Comparison of ENCODE assay signal across 1 cellular context in genomic region chr13:40490086-40490723, GRCh38.
TF ChIP-seq lines count a peak whose summit lies in the region.

No MANE protein-coding gene starts in this region.

TF ChIP-seq in HEK293, 187 proteins besides CTCF, POLR2A, EP300 and RAD21 (continued from another document and continues in another):
- TF ChIP-seq, protein P1, sequence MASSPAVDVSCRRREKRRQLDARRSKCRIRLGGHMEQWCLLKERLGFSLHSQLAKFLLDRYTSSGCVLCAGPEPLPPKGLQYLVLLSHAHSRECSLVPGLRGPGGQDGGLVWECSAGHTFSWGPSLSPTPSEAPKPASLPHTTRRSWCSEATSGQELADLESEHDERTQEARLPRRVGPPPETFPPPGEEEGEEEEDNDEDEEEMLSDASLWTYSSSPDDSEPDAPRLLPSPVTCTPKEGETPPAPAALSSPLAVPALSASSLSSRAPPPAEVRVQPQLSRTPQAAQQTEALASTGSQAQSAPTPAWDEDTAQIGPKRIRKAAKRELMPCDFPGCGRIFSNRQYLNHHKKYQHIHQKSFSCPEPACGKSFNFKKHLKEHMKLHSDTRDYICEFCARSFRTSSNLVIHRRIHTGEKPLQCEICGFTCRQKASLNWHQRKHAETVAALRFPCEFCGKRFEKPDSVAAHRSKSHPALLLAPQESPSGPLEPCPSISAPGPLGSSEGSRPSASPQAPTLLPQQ (tag by site-specific recombination; IDR thresholded peaks at IDR 0.05), result no peak
- TF ChIP-seq ZNF585B (tag by site-specific recombination; IDR thresholded peaks at IDR 0.05) (no peak), ZNF639 (tag by site-specific recombination; IDR thresholded peaks at IDR 0.05) (no peak), MEIS1 (CRISPR knock-in tag; IDR thresholded peaks at IDR 0.05; ENCODE audit: borderline replicate concordance) (no peak), ZNF560 (tag by site-specific recombination; IDR thresholded peaks at IDR 0.05; ENCODE audit: borderline replicate concordance) (no peak), GLI4 (tag by site-specific recombination; IDR thresholded peaks at IDR 0.05) (no peak), PRDM1 (tag by site-specific recombination; IDR thresholded peaks at IDR 0.05) (no peak), ZBTB10 (tag by site-specific recombination; IDR thresholded peaks at IDR 0.05) (no peak), ZNF366 (tag by site-specific recombination; conservative IDR thresholded peaks at IDR 0.05) (peak; percentile 88), ZNF133 (tag by site-specific recombination; IDR thresholded peaks at IDR 0.05) (no peak), ZBTB49 (tag by site-specific recombination; IDR thresholded peaks at IDR 0.05; ENCODE audit: low read depth) (no peak), ZSCAN18 (tag by site-specific recombination; IDR thresholded peaks at IDR 0.05) (no peak), ZBTB48 (tag by site-specific recombination; IDR thresholded peaks at IDR 0.05) (no peak), KLF1 (tag by site-specific recombination; IDR thresholded peaks at IDR 0.05) (no peak), HOXD13 (CRISPR knock-in tag; IDR thresholded peaks at IDR 0.05; ENCODE audit: borderline replicate concordance) (no peak), SCRT1 (tag by site-specific recombination; IDR thresholded peaks at IDR 0.05; ENCODE audit: borderline replicate concordance) (peak; percentile 90), ZNF501 (tag by site-specific recombination; IDR thresholded peaks at IDR 0.05) (peak; percentile 70; the same call in 1 of the 2 replicates), ZNF776 (tag by site-specific recombination; IDR thresholded peaks at IDR 0.05; ENCODE audit: borderline replicate concordance) (no peak), ZNF623 (tag by site-specific recombination; IDR thresholded peaks at IDR 0.05) (no peak), ZFP69B (tag by site-specific recombination; IDR thresholded peaks at IDR 0.05) (no peak), ZNF23 (tag by site-specific recombination; IDR thresholded peaks at IDR 0.05; ENCODE audit: borderline replicate concordance) (no peak), ZNF202 (tag by site-specific recombination; IDR thresholded peaks at IDR 0.05; ENCODE audit: borderline replicate concordance) (no peak), ZNF624 (tag by site-specific recombination; IDR thresholded peaks at IDR 0.05) (no peak), ZNF239 (tag by site-specific recombination; IDR thresholded peaks at IDR 0.05) (no peak), ZNF558 (tag by site-specific recombination; IDR thresholded peaks at IDR 0.05) (0 out of 2 replicates have a peak, but pooled peaks have one; percentile 15), ZNF24 (tag by site-specific recombination; IDR thresholded peaks at IDR 0.05) (0 out of 2 replicates have a peak, but pooled peaks have one; percentile 37), ZNF311 (tag by site-specific recombination; IDR thresholded peaks at IDR 0.05; ENCODE audit: borderline replicate concordance) (no peak), ZBTB1 (tag by site-specific recombination; IDR thresholded peaks at IDR 0.05) (no peak), ZBTB7A (tag by site-specific recombination; IDR thresholded peaks at IDR 0.05; ENCODE audit: low read depth) (no peak), ZNF580 (tag by site-specific recombination; IDR thresholded peaks at IDR 0.05) (peak; percentile 43; the same call in 1 of the 2 replicates), ZNF16 (tag by site-specific recombination; IDR thresholded peaks at IDR 0.05; ENCODE audit: low read depth) (no peak), ZNF549 (tag by site-specific recombination; IDR thresholded peaks at IDR 0.05) (no peak), SP3 (tag by site-specific recombination; IDR thresholded peaks at IDR 0.05) (no peak), ZNF704 (tag by site-specific recombination; IDR thresholded peaks at IDR 0.05) (no peak), ZNF184 (tag by site-specific recombination; IDR thresholded peaks at IDR 0.05) (no peak), ZXDB (tag by site-specific recombination; IDR thresholded peaks at IDR 0.05) (no peak)
- TF ChIP-seq, protein P2, sequence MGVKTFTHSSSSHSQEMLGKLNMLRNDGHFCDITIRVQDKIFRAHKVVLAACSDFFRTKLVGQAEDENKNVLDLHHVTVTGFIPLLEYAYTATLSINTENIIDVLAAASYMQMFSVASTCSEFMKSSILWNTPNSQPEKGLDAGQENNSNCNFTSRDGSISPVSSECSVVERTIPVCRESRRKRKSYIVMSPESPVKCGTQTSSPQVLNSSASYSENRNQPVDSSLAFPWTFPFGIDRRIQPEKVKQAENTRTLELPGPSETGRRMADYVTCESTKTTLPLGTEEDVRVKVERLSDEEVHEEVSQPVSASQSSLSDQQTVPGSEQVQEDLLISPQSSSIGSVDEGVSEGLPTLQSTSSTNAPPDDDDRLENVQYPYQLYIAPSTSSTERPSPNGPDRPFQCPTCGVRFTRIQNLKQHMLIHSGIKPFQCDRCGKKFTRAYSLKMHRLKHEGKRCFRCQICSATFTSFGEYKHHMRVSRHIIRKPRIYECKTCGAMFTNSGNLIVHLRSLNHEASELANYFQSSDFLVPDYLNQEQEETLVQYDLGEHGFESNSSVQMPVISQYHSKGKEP (tag by site-specific recombination; IDR thresholded peaks at IDR 0.05), result peak; percentile 89
- TF ChIP-seq, protein P3, sequence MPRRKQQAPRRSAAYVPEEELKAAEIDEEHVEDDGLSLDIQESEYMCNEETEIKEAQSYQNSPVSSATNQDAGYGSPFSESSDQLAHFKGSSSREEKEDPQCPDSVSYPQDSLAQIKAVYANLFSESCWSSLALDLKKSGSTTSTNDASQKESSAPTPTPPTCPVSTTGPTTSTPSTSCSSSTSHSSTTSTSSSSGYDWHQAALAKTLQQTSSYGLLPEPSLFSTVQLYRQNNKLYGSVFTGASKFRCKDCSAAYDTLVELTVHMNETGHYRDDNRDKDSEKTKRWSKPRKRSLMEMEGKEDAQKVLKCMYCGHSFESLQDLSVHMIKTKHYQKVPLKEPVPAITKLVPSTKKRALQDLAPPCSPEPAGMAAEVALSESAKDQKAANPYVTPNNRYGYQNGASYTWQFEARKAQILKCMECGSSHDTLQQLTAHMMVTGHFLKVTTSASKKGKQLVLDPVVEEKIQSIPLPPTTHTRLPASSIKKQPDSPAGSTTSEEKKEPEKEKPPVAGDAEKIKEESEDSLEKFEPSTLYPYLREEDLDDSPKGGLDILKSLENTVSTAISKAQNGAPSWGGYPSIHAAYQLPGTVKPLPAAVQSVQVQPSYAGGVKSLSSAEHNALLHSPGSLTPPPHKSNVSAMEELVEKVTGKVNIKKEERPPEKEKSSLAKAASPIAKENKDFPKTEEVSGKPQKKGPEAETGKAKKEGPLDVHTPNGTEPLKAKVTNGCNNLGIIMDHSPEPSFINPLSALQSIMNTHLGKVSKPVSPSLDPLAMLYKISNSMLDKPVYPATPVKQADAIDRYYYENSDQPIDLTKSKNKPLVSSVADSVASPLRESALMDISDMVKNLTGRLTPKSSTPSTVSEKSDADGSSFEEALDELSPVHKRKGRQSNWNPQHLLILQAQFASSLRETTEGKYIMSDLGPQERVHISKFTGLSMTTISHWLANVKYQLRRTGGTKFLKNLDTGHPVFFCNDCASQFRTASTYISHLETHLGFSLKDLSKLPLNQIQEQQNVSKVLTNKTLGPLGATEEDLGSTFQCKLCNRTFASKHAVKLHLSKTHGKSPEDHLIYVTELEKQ (tag by site-specific recombination; IDR thresholded peaks at IDR 0.05; ENCODE audit: borderline replicate concordance), result 0 out of 2 replicates have a peak, but pooled peaks have one; percentile 45
- TF ChIP-seq, protein P4, sequence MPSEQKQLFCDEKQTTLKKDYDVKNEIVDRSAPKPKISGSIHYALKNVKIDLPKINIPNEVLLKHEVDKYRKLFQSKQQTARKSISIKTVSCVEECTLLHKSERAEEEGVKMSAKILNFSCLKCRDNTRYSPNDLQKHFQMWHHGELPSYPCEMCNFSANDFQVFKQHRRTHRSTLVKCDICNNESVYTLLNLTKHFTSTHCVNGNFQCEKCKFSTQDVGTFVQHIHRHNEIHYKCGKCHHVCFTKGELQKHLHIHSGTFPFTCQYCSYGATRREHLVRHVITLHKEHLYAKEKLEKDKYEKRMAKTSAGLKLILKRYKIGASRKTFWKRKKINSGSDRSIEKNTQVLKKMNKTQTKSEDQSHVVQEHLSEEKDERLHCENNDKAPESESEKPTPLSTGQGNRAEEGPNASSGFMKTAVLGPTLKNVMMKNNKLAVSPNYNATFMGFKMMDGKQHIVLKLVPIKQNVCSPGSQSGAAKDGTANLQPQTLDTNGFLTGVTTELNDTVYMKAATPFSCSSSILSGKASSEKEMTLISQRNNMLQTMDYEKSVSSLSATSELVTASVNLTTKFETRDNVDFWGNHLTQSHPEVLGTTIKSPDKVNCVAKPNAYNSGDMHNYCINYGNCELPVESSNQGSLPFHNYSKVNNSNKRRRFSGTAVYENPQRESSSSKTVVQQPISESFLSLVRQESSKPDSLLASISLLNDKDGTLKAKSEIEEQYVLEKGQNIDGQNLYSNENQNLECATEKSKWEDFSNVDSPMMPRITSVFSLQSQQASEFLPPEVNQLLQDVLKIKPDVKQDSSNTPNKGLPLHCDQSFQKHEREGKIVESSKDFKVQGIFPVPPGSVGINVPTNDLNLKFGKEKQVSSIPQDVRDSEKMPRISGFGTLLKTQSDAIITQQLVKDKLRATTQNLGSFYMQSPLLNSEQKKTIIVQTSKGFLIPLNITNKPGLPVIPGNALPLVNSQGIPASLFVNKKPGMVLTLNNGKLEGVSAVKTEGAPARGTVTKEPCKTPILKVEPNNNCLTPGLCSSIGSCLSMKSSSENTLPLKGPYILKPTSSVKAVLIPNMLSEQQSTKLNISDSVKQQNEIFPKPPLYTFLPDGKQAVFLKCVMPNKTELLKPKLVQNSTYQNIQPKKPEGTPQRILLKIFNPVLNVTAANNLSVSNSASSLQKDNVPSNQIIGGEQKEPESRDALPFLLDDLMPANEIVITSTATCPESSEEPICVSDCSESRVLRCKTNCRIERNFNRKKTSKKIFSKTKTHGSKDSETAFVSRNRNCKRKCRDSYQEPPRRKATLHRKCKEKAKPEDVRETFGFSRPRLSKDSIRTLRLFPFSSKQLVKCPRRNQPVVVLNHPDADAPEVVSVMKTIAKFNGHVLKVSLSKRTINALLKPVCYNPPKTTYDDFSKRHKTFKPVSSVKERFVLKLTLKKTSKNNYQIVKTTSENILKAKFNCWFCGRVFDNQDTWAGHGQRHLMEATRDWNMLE (tag by site-specific recombination; conservative IDR thresholded peaks at IDR 0.05; ENCODE audit: low read depth), result no peak
